Comparison of ENCODE assay signal across 14 cellular contexts in the genomic region with DNA sequence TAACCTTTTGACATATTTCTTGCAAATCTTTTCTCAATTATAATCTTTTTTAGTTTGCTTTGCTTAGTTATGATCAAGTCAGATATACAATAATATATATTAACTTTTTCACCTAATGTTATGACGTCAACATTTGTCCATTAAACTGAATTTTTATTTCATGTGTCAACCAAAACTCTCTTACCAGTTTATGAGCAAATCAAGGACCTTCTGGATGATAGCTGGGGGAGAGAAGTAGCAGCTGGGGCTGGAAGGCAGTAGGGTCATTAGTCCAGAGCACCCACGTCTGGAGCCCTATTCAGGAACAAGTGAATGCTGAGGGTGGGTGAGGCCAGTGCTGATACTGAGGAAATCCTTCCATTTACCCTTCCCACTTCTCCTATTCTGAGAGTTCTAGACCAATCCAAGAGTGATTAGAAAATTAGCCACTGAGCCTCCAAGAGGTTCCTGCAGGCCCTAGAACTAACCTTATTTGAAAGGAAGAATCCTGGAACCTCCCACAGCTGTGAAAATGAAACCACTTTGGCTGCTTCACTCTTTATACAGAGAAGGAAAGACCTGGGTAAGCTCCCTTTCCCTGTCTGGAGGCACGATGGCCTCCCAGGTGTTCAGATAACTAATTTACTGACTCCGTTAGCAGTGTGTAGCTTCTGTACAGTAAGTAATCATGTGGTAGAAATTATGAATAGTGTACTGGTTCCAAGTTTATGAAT. TPM values are rescaled to one million over a fixed set of nuclear protein-coding genes. Genes with fewer than 3 reads are reported as not detected.
DNase-seq lines count a peak whose midpoint lies in the region; FAIRE-seq and TF ChIP-seq lines count a peak whose summit lies in the region.
"Had no signal": no experiment of that assay in that cellular context is flagged by ENCODE, and none has a peak within 500 bp of the region (broad histone marks: within the 10 kb centered on the region; RNA-seq: fewer than 3 reads in every experiment).

No MANE protein-coding gene starts in this region.

- no peak overlapping the region for H3K4me3 ChIP-seq in breast epithelium
- peak overlapping the region in 1 of 2 donors; percentile 13 for H3K4me3 ChIP-seq in kidney (ENCODE audit: low read length in 2 of 2)
- no peak overlapping the region for H3K4me3 ChIP-seq in small intestine (ENCODE audit: low read depth in 1 of 2, low read length in 2 of 2)
- H3K4me3 ChIP-seq in H7 (ENCODE audit: insufficient read depth, low read depth, low read length) = no peak overlapping the region

- no peak for TF ChIP-seq CTCF in breast epithelium (IDR thresholded peaks at IDR 0.05)
- TF ChIP-seq CTCF in kidney (IDR thresholded peaks at IDR 0.05; ENCODE audit: borderline replicate concordance, extremely low read depth, insufficient read depth) = no peak
- no peak for TF ChIP-seq CTCF in GM20000 (IDR thresholded peaks at IDR 0.05; ENCODE audit: extremely low read depth, missing control alignments)
- TF ChIP-seq CTCF in D721Med (IDR thresholded peaks at IDR 0.05; ENCODE audit: insufficient read depth, missing control alignments) = no peak

- no peak overlapping the region for H3K9ac ChIP-seq in kidney (ENCODE audit: low read length in 2 of 2)

- no peak for TF ChIP-seq POLR2A in breast epithelium (IDR thresholded peaks at IDR 0.05)

- WGBS in small intestine, 3 donors = 25 to 42% (median 36%) methylated on average over 4 of the region's 4 CpGs

- H3K9me3 ChIP-seq in breast epithelium (no peaks in the 10 kb centered on the region), kidney (ENCODE audit: control insufficient read depth in 1 of 2, low read length in 2 of 2) (no peaks in the 10 kb centered on the region), small intestine (ENCODE audit: control insufficient read depth, low read depth) (no peaks in the 10 kb centered on the region)

- H3K36me3 ChIP-seq in breast epithelium (no peaks in the 10 kb centered on the region), kidney (ENCODE audit: control insufficient read depth in 1 of 2, insufficient read depth in 2 of 2, low read length in 2 of 2) (no peaks in the 10 kb centered on the region), small intestine (ENCODE audit: control insufficient read depth in 2 of 2, insufficient read depth in 2 of 2, low read length in 2 of 2) (no peaks in the 10 kb centered on the region), H7 (replicated peaks; ENCODE audit: control insufficient read depth, insufficient read depth, low read length) (no peaks in the 10 kb centered on the region)

- intact Hi-C loops in breast epithelium (cut with DNase I; ENCODE audit: low total_unique reads) (no loop called here), kidney (cut with DNase I) (no loop called here)

- H3K27me3 ChIP-seq in breast epithelium = no peaks in the 10 kb centered on the region
- H3K27me3 ChIP-seq in small intestine (ENCODE audit: control insufficient read depth in 2 of 2, insufficient read depth in 2 of 2, low read length in 2 of 2) = no peaks in the 10 kb centered on the region
- no peaks in the 10 kb centered on the region for H3K27me3 ChIP-seq in H7 (ENCODE audit: control insufficient read depth, insufficient read depth, low read length)

- peak overlapping the region; percentile 83 to 88 for H3K27ac ChIP-seq in breast epithelium
- peak overlapping the region; percentile 48 to 77 for H3K27ac ChIP-seq in kidney (ENCODE audit: low read depth in 2 of 2, low read length in 2 of 2)
- peak overlapping the region; percentile 36 to 47 for H3K27ac ChIP-seq in small intestine (ENCODE audit: low read depth in 1 of 2, low read length in 1 of 2)

- H3K4me1 ChIP-seq in breast epithelium (peaks cover 21 to 23% of the 10 kb centered on the region in 2 donors), kidney (ENCODE audit: control insufficient read depth in 1 of 2, insufficient read depth in 1 of 2, low read depth in 1 of 2, low read length in 2 of 2) (peaks cover 41 to 48% of the 10 kb centered on the region in 2 donors), small intestine (ENCODE audit: control insufficient read depth in 2 of 2, insufficient read depth in 1 of 2, low read depth in 1 of 2, low read length in 1 of 2) (peaks cover 5 to 23% of the 10 kb centered on the region in 2 donors)

- FAIRE-seq in kidney (lab: Jason Lieb, UNC) (no peak), small intestine (lab: Jason Lieb, UNC) (no peak), D721Med (lab: Jason Lieb, UNC) (no peak)
- FAIRE-seq: HTR-8/SVneo had no signal

- DNase-seq in HCEC 1CT (peak; percentile 52), breast epithelium (ENCODE audit: low spot score in 2 of 2) (no peak), kidney (no peak), small intestine (peak; percentile 50), GM20000 (ENCODE audit: low spot score) (no peak), NCI-H187 treated with DMSO at 0.1 percent for 48 hours (lab: John Stamatoyannopoulos, UW) (no peak), D721Med (ENCODE audit: insufficient read length, low spot score) (no peak), H7 (no peak)
- DNase-seq: activated naive CD4-positive, alpha-beta T cell; CD4-positive, CD25-positive, alpha-beta regulatory T cell; effector memory CD8-positive, alpha-beta T cell; immature natural killer cell; NCI-H2081 treated with DMSO at 0.1 percent for 48 hours had no signal

RNA-seq across cellular contexts. Expression of a gene that starts 46.2 kb away (rescaled TPM):
- total RNA-seq in breast epithelium = 10 to 100 TPM; 11.0 to 17.4 (median 15.4) TPM
- total RNA-seq in kidney = 7.6 TPM
- polyA plus RNA-seq in kidney (ENCODE audit: insufficient read depth, low read depth, low replicate concordance) = 7.4 TPM
- polyA plus RNA-seq in small intestine = 100 to 1,000 TPM in 2 of 3 donors, 10 to 100 TPM in 1; 57.6 to 266 (median 191) TPM
- total RNA-seq in H7 (2014; rRNA removed; shearing (Covaris generic)) = 5.0 and 5.3 TPM in 2 replicates

Comparison
In these comparisons a context has a peak if more than half of its experiments do, and no peak if none do; other contexts are left out.
1. DNase-seq: peak in HCEC 1CT (single experiment) and small intestine (single experiment); none in breast epithelium (0 of 2), kidney (single experiment), GM20000 (single experiment), NCI-H187 treated with DMSO at 0.1 percent for 48 hours (single experiment), D721Med (single experiment) and H7 (single experiment).
2. Peak in every context shown above with its lines, with median percentiles within 50 percentile points of each other: H3K27ac ChIP-seq.